15 cellular contexts compared by ENCODE assay signal in the genomic region with DNA sequence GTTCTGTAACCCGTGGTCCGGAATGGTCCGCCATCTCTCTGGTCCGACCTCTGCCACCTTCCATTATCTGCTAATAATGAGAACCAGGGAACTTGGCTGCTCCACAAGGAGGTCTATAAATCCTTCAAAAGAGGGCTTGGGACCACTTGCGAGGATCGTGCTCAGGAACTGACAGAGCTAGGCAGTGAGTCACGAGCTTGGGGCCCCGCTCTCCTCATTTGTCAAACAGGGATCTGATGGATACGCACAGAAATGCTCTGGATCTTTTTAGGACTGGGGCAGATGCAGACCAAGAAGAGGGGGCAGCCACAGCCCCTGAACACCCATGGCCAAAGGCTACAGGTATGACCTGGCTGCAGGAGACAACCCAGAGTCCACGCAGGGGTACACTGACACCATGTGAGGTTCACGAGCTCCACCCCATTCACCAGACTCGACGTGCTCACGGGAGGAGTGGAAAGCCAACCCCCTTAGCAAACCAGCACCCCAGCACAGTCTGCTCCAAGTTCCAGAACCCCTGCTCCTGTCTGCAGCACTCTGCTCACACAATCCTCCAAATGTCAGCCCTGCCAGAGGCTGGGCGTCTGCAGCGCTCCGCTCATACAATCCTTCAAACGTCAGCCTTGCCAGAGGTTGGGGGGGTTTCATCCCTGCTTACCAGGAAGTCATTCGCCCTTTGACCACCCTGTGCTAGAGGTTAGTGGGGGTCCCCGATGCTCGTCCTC.
"Had no signal": no experiment of that assay in that cellular context is flagged by ENCODE, and none has a peak within 500 bp of the region (broad histone marks: within the 10 kb centered on the region; RNA-seq: fewer than 3 reads in every experiment).

No MANE protein-coding gene starts in this region.

- H3K27me3 ChIP-seq: adrenal gland, colonic mucosa, esophagus squamous epithelium, tibial nerve, vagina had no signal

- FAIRE-seq: endothelial cell of umbilical vein had no signal

- H3K27ac ChIP-seq: adrenal gland, colonic mucosa, esophagus squamous epithelium, tibial nerve, vagina had no signal

- H3K27ac Mint-ChIP-seq: activated T-helper 2 cell treated with anti-CD3 and anti-CD28 coated beads, Interferon-gamma antibody, Interleukin-2, Interleukin-4, amounts not matched to agents 10 μg/mL and 5 μg/mL and 100 μg/mL, durations not matched to agents 14 hours and 24 hours and 36 hours; nephron had no signal

- H3K4me3 Mint-ChIP-seq: nephron had no signal

- H3K4me1 ChIP-seq: colonic mucosa, esophagus squamous epithelium, tibial nerve, vagina had no signal

- H3K4me1 Mint-ChIP-seq: nephron had no signal

- H3K9me3 ChIP-seq: adrenal gland, colonic mucosa, esophagus squamous epithelium, tibial nerve, vagina had no signal

- H3K4me3 ChIP-seq: adrenal gland, colonic mucosa, esophagus squamous epithelium, tibial nerve, vagina had no signal

- H3K9me3 Mint-ChIP-seq: activated T-helper 2 cell treated with anti-CD3 and anti-CD28 coated beads, Interferon-gamma antibody, Interleukin-2, Interleukin-4, amounts not matched to agents 10 μg/mL and 5 μg/mL and 100 μg/mL, durations not matched to agents 14 hours and 24 hours and 36 hours; nephron had no signal

- DNase-seq: activated CD4-positive, CD25-positive, alpha-beta regulatory T cell treated with anti-CD3 and anti-CD28 coated beads, Interleukin-2, amount 50 U/mL, for 72 hours; activated naive CD4-positive, alpha-beta T cell treated with anti-CD3 and anti-CD28 coated beads, Interleukin-2, amount 50 U/mL, for 16 hours; caudate nucleus; colonic mucosa; esophagus squamous epithelium; hippocampal formation; mesendoderm; stimulated activated naive CD4-positive, alpha-beta T cell treated with Interleukin-2 at 50 U/mL for 16 hours; substantia nigra had no signal
